In the genomic region with DNA sequence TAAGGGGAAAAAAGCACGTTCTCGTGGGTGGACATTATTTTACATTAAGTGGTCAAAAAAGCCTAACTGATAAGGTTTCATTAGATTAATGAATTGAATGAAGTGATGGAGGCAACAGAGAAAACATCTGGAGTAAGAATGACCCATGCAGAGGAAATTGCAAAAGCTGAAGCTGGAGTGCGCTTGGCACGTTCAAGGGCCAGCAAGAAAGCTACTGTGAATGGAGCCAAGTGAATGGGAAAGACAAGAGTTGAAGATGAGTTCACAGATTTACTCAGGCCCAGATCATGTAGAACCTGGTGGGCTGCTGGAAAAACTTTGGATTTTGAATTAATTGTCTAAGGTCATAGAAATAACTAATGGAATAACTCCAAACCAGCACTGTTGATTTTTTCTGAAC, we compare ENCODE assay signal across 32 cellular contexts.
"Had no signal": no experiment of that assay in that cellular context is flagged by ENCODE, and none has a peak within 500 bp of the region (broad histone marks: within the 10 kb centered on the region; RNA-seq: fewer than 3 reads in every experiment).

No MANE protein-coding gene starts in this region.

- H3K36me3 ChIP-seq: adrenal gland, ascending aorta, brain microvascular endothelial cell, breast epithelium, cardiac muscle cell had no signal

- H3K9me3 ChIP-seq: adrenal gland, ascending aorta, body of pancreas, breast epithelium had no signal

- DNase-seq: activated effector memory CD4-positive, alpha-beta T cell treated with anti-CD3 and anti-CD28 coated beads, Interleukin-2, amount 50 U/mL, for 16 hours; activated effector memory CD4-positive, alpha-beta T cell treated with Interleukin-2 at 50 U/mL for 16 hours; activated gamma-delta T cell; activated gamma-delta T cell treated with Interleukin-2 at 50 U/mL for 16 hours; activated naive CD4-positive, alpha-beta T cell; activated naive CD4-positive, alpha-beta T cell treated with anti-CD3 and anti-CD28 coated beads for 36 hours; activated naive CD4-positive, alpha-beta T cell treated with anti-CD3 and anti-CD28 coated beads, Interleukin-2, amount 10 ng/mL, durations not matched to agents 7 days and 5 days; activated naive CD4-positive, alpha-beta T cell treated with anti-CD3 and anti-CD28 coated beads, Interleukin-2, amount 50 U/mL, for 16 hours; activated naive CD4-positive, alpha-beta T cell treated with Interleukin-2 at 50 U/mL for 16 hours; activated naive CD8-positive, alpha-beta T cell treated with anti-CD3 and anti-CD28 coated beads for 36 hours; activated naive CD8-positive, alpha-beta T cell treated with anti-CD3 and anti-CD28 coated beads, Interleukin-2, amount 10 ng/mL, durations not matched to agents 7 days and 5 days; activated naive CD8-positive, alpha-beta T cell treated with anti-CD3 and anti-CD28 coated beads, Interleukin-2, amount 50 U/mL, for 24 hours; activated T-cell treated with anti-CD3 and anti-CD28 coated beads, Interleukin-2, amount 50 U/mL, for 1 hour; activated T-cell treated with anti-CD3 and anti-CD28 coated beads, Interleukin-2, amount 50 U/mL, for 24 hours; activated T-cell treated with anti-CD3 and anti-CD28 coated beads, Interleukin-2, amount 50 U/mL, for 4 hours; activated T-cell treated with anti-CD3 and anti-CD28 coated beads, Interleukin-2, amount 50 U/mL, for 48 hours; activated T-cell treated with anti-CD3 and anti-CD28 coated beads, Interleukin-2, amount 50 U/mL, for 72 hours; adrenal gland; amniotic stem cell; amygdala; anterior cingulate cortex; aorta; body of pancreas; brain microvascular endothelial cell; caudate nucleus; central memory CD4-positive, alpha-beta T cell; cerebellar nuclear complex had no signal

- ATAC-seq: activated naive CD4-positive, alpha-beta T cell treated with anti-CD3 and anti-CD28 coated beads, Interleukin-2, amount 50 U/mL, for 72 hours; activated naive CD8-positive, alpha-beta T cell treated with anti-CD3 and anti-CD28 coated beads, Interleukin-2, amount 50 U/mL, for 24 hours; activated T-cell treated with anti-CD3 and anti-CD28 coated beads, Interleukin-2, amount 50 U/mL, for 4 hours; activated T-cell treated with anti-CD3 and anti-CD28 coated beads, Interleukin-2, amount 50 U/mL, for 72 hours; activated T-helper 17 cell treated with anti-CD3 and anti-CD28 coated beads, Interleukin-2, amount 50 U/mL, for 72 hours; body of pancreas had no signal

- H3K27me3 ChIP-seq: adrenal gland, ascending aorta, body of pancreas, brain microvascular endothelial cell, breast epithelium, cardiac muscle cell had no signal

- H3K4me3 ChIP-seq: adrenal gland, ascending aorta, body of pancreas, breast epithelium, cardiac muscle cell had no signal

- H3K4me1 ChIP-seq: adrenal gland, ascending aorta, body of pancreas, breast epithelium had no signal
